In genomic region chr4:141636771-141637460, GRCh38 we compare ENCODE assay signal across 8 cellular contexts. TPM values are rescaled to one million over a fixed set of nuclear protein-coding genes. Genes with fewer than 3 reads are reported as not detected.
DNase-seq lines count a peak whose midpoint lies in the region; ATAC-seq, FAIRE-seq and TF ChIP-seq lines count a peak whose summit lies in the region.

No MANE protein-coding gene starts in this region.

- H3F3A ChIP-seq in PC-3 (ENCODE audit: low read length, unreplicated experiment) (no peaks in the 10 kb centered on the region), smooth muscle cell (ENCODE audit: low read depth) (no peaks in the 10 kb centered on the region)

- DNase-seq in PC-3 (peak; percentile 74), GM12878 (ENCODE audit: low read depth, low spot score) (no peak), immature natural killer cell (peak in 2 of 3 donors; percentile 29 to 32), smooth muscle cell (lab: John Stamatoyannopoulos, UW; ENCODE audit: unreplicated experiment) (peak; percentile 49), NCI-H2196 treated with DMSO at 0.1 percent for 48 hours (lab: John Stamatoyannopoulos, UW; ENCODE audit: unreplicated experiment) (no peak)

- peak overlapping the region; percentile 81 for H2AFZ ChIP-seq in PC-3 (ENCODE audit: low read length)
- H2AFZ ChIP-seq in GM12878 (ENCODE audit: control insufficient read depth, low read depth, low read length) = peak overlapping the region; percentile 71
- H2AFZ ChIP-seq in smooth muscle cell (ENCODE audit: low read depth) = peak overlapping the region; percentile 96

- no peak for TF ChIP-seq RAD21 in GM12878 (IDR thresholded peaks at IDR 0.05; ENCODE audit: insufficient read depth, low read depth, low read length)

- in situ Hi-C loops in GM12878 (cut with MboI) = no loop called here

- BruUV-seq in PC-3 (replicated peaks; lab: Mats Ljungman, UMichigan) (TSS peak; percentile 34), GM12878 (replicated peaks; lab: Mats Ljungman, UMichigan) (no TSS peak)

- SMC1A ChIA-PET in GM12878 (lab: Charles Lee; ENCODE audit: uncharacterized antibody, unreplicated experiment) = interaction anchor here (0.9 to 3.4 kb wide), 13 partner anchors 10 to 688 kb away, joined by 3 to 22 read pairs (median 6); no protein-coding TSS in a partner anchor

- 4% methylated on average over 41 of the region's 41 CpGs for WGBS in GM12878 (ENCODE audit: insufficient coverage, insufficient replicate concordance, low lambda C conversion rate, missing lambda C conversion rate)
- WGBS in smooth muscle cell (ENCODE audit: low lambda C conversion rate) = 7% methylated on average over 41 of the region's 41 CpGs

- TF ChIP-seq POLR2A in GM12878 (IDR thresholded peaks at IDR 0.05; ENCODE audit: low read depth, low read length) = peak; percentile 60; the same call in 1 of the 2 replicates

- H3K4me3 Mint-ChIP-seq in immature natural killer cell = peak overlapping the region; percentile 94 to 99 (median 96)

- peak overlapping the region; percentile 96 for H3K4me2 ChIP-seq in BLaER1
- peak overlapping the region; percentile 89 for H3K4me2 ChIP-seq in PC-3 (ENCODE audit: low read length)
- H3K4me2 ChIP-seq in GM12878 (ENCODE audit: control insufficient read depth, insufficient read depth) = peak overlapping the region; percentile 90
- H3K4me2 ChIP-seq in smooth muscle cell = peak overlapping the region; percentile 94

- H4K20me1 ChIP-seq in BLaER1 (no peaks in the 10 kb centered on the region), PC-3 (ENCODE audit: low read length) (no peaks in the 10 kb centered on the region), GM12878 (ENCODE audit: control insufficient read depth, insufficient read depth) (no peaks in the 10 kb centered on the region), smooth muscle cell (ENCODE audit: low read depth) (no peaks in the 10 kb centered on the region)

- no peaks in the 10 kb centered on the region for H3K36me3 Mint-ChIP-seq in immature natural killer cell

- H3K4me1 ChIP-seq in BLaER1 (peaks cover 13% of the 10 kb centered on the region), PC-3 (ENCODE audit: insufficient read depth, low read length) (peaks cover 16% of the 10 kb centered on the region), GM12878 (ENCODE audit: control insufficient read depth, insufficient read depth, low read length) (peaks cover 8% of the 10 kb centered on the region), smooth muscle cell (ENCODE audit: low read depth) (no peaks in the 10 kb centered on the region)

- H3K27ac Mint-ChIP-seq in immature natural killer cell = peak overlapping the region; percentile 43 to 91 (median 81)

- peaks cover 0 to 4% (median 1%) of the 10 kb centered on the region in 3 donors for H3K27me3 Mint-ChIP-seq in immature natural killer cell (ENCODE audit: low read depth in 3 of 3)

- H3K9me2 ChIP-seq in PC-3 (replicated peaks; ENCODE audit: low read length) = no peaks in the 10 kb centered on the region

- intact Hi-C loops in PC-3 (cut with micrococcal nuclease) (loop anchor here (5.0 kb wide), 3 partner anchors 75 to 290 kb away; no protein-coding TSS in a partner anchor), GM12878 (cut with micrococcal nuclease; ENCODE audit: unreplicated experiment) (loop anchor here (2.0 to 10.0 kb wide), 6 partner anchors 22 to 412 kb away; partner anchors contain the start of gene ZNF330)

- H3K9me3 Mint-ChIP-seq in immature natural killer cell = no peaks in the 10 kb centered on the region

- H3K27me3 ChIP-seq in BLaER1 = peaks cover 7% of the 10 kb centered on the region; the same call in 1 of the 2 replicates
- H3K27me3 ChIP-seq in PC-3 (ENCODE audit: low read length) = no peaks in the 10 kb centered on the region
- no peaks in the 10 kb centered on the region for H3K27me3 ChIP-seq in GM12878 (replicated peaks in 1 of 2; ENCODE audit: control insufficient read depth in 2 of 2, insufficient read depth in 2 of 2, low read length in 1 of 2)
- H3K27me3 ChIP-seq in smooth muscle cell (ENCODE audit: low read depth) = peaks cover 19% of the 10 kb centered on the region

- TF ChIP-seq CTCF in PC-3 (conservative IDR thresholded peaks at IDR 0.05; ENCODE audit: low read depth, low read length) (no peak), GM12878 (IDR thresholded peaks at IDR 0.05 in 2 of 3, conservative IDR thresholded peaks at IDR 0.05 in 1 of 3; ENCODE audit: control insufficient read depth in 2 of 3, extremely low read depth in 1 of 3, insufficient read depth in 1 of 3, low read depth in 3 of 3, low read length in 3 of 3) (no peak), smooth muscle cell (IDR thresholded peaks at IDR 0.05; ENCODE audit: borderline replicate concordance, insufficient read depth, poor library complexity, severe bottlenecking) (no peak)

- peak; percentile 48 for ATAC-seq in GM18867 (IDR thresholded peaks at IDR 0.05; ENCODE audit: unreplicated experiment)
- peak; percentile 40 for ATAC-seq in HG02970 (IDR thresholded peaks at IDR 0.05; ENCODE audit: low FRiP score, unreplicated experiment)
- peak; percentile 77 for ATAC-seq in PC-3
- ATAC-seq in GM12878 = peak; percentile 78

- no peak for TF ChIP-seq EP300 in GM12878 (IDR thresholded peaks at IDR 0.05; ENCODE audit: borderline replicate concordance in 1 of 2, control insufficient read depth in 1 of 2, low read depth in 2 of 2, low read length in 2 of 2)

- peak overlapping the region; percentile 67 for H3K9ac ChIP-seq in BLaER1
- H3K9ac ChIP-seq in PC-3 (ENCODE audit: low read length) = peak overlapping the region; percentile 82
- H3K9ac ChIP-seq in GM12878 (ENCODE audit: control insufficient read depth, insufficient read depth, low read length) = peak overlapping the region; percentile 80
- H3K9ac ChIP-seq in smooth muscle cell (ENCODE audit: low read depth) = peak overlapping the region; percentile 70

- H3K36me3 ChIP-seq in BLaER1 (no peaks in the 10 kb centered on the region), PC-3 (ENCODE audit: low read depth, low read length) (no peaks in the 10 kb centered on the region), GM12878 (ENCODE audit: control insufficient read depth in 2 of 2, insufficient read depth in 2 of 2, low read length in 1 of 2) (no peaks in the 10 kb centered on the region), smooth muscle cell (ENCODE audit: low read depth) (no peaks in the 10 kb centered on the region)

- FAIRE-seq in GM12878 (lab: Jason Lieb, UNC) = no peak

- POLR2A ChIA-PET in PC-3 (lab: Charles Lee; ENCODE audit: unreplicated experiment) (interaction anchor here (0.5 to 0.6 kb wide), 2 partner anchors 107 to 1772 kb away, joined by 4 read pairs; no protein-coding TSS in a partner anchor), GM12878 (lab: Charles Lee) (interaction anchor here (0.8 to 1.3 kb wide), 3 partner anchors 10 to 69 kb away, joined by 4 to 7 read pairs (median 4); no protein-coding TSS in a partner anchor)

- H3K4me1 Mint-ChIP-seq in immature natural killer cell = peaks cover 25 to 46% of the 10 kb centered on the region in 2 donors

- CTCF ChIA-PET in PC-3 (lab: Charles Lee) = interaction anchor here (0.7 kb wide), 1 partner anchor 50 kb away, joined by 3 read pairs; no protein-coding TSS in a partner anchor
- CTCF ChIA-PET in GM12878 (lab: Yijun Ruan, JAX) = interaction anchor here (1.5 to 3.4 kb wide), 2 partner anchors 10 to 66 kb away, joined by 4 to 13 read pairs; no protein-coding TSS in a partner anchor

- H3K9me3 ChIP-seq in BLaER1 (no peaks in the 10 kb centered on the region), PC-3 (ENCODE audit: low read length) (no peaks in the 10 kb centered on the region), GM12878 (replicated peaks; ENCODE audit: control insufficient read depth, insufficient read depth, low read length) (no peaks in the 10 kb centered on the region), smooth muscle cell (replicated peaks; ENCODE audit: low read depth) (no peaks in the 10 kb centered on the region)

- RAD21 ChIA-PET in GM12878 (lab: Charles Lee; ENCODE audit: unreplicated experiment) = interaction anchor here (0.7 to 2.7 kb wide), 6 partner anchors 10 to 330 kb away, joined by 3 to 8 read pairs (median 6); no protein-coding TSS in a partner anchor

- H3K79me2 ChIP-seq in PC-3 (ENCODE audit: low read length) (peaks cover 35% of the 10 kb centered on the region), GM12878 (ENCODE audit: control insufficient read depth, insufficient read depth, low read length) (peaks cover 44% of the 10 kb centered on the region), smooth muscle cell (ENCODE audit: low read depth) (no peaks in the 10 kb centered on the region)

- H3K4me3 ChIP-seq in BLaER1 (peak overlapping the region; percentile 88), PC-3 (ENCODE audit: low read length) (peak overlapping the region; percentile 92), GM12878 (peak overlapping the region; percentile 96), smooth muscle cell (peak overlapping the region; percentile 86)

- H3K27ac ChIP-seq in BLaER1 (0 out of 2 replicates have a peak overlapping the region, but pooled peaks have one; percentile 28), PC-3 (ENCODE audit: low read length) (peak overlapping the region; percentile 84), GM12878 (ENCODE audit: control insufficient read depth, insufficient read depth) (peak overlapping the region; percentile 90), smooth muscle cell (ENCODE audit: low read depth) (no peak overlapping the region)

TF ChIP-seq in GM12878, 131 proteins besides CTCF, POLR2A, EP300 and RAD21 (continues in another document):
- TF ChIP-seq SP1 (IDR thresholded peaks at IDR 0.05; ENCODE audit: low read depth, low read length) = no peak

RNA-seq across cellular contexts. Expression of gene IL15, which starts 0.5 kb away (rescaled TPM):
- 7.1 and 9.3 TPM in 2 replicates for total RNA-seq in PC-3 (2014; rRNA removed)
- total RNA-seq in GM12878 (2013; cell fraction: nucleolus; rRNA removed) = 99.5 and 111 TPM in 2 replicates
- total RNA-seq in GM12878 (2014; rRNA removed) = 9.8 and 12.8 TPM in 2 replicates
- total RNA-seq in GM12878 (2014; rRNA removed; fragmentation: Illumina TruSeq; extraction: Trizol) = 7.1 and 9.2 TPM in 2 replicates
- total RNA-seq in GM12878 (2021) = 7.0 and 8.1 TPM in 2 replicates
- polyA plus RNA-seq in GM12878 (2011; ENCODE audit: low read depth) = 4.7 TPM
- polyA plus RNA-seq in GM12878 (2011; rRNA removed) = 9.7 and 15.2 TPM in 2 replicates
- polyA plus RNA-seq in GM12878 (2011; cell fraction: cytosol; rRNA removed) = 2.6 and 3.0 TPM in 2 replicates
- polyA plus RNA-seq in GM12878 (2011; cell fraction: nucleus; rRNA removed) = 16.0 and 16.7 TPM in 2 replicates
- polyA plus RNA-seq in GM12878 (2012) = 8.9 and 13.7 TPM in 2 replicates
- 6.4 and 9.3 TPM in 2 replicates for polyA plus RNA-seq in GM12878 (2014; fragmentation: Illumina TruSeq; extraction: Trizol)
- 1 to 10 TPM; 6.0 to 7.3 TPM for polyA plus RNA-seq in GM12878 (2014; fragmentation: Nextera tagmentation; extraction: Ambion mirVana)
- 9.0 and 9.2 TPM in 2 replicates for polyA plus RNA-seq in GM12878 (2014; rRNA removed)
- polyA plus RNA-seq in GM12878 (2016; fragmentation: Nextera tagmentation; extraction: Ambion mirVana) = 10 to 100 TPM; 10.6 to 11.4 TPM
- polyA minus RNA-seq in GM12878 (2011; rRNA and poly(A)+ RNA removed) = 5.2 and 5.3 TPM in 2 replicates
- 2.8 and 2.9 TPM in 2 replicates for polyA minus RNA-seq in GM12878 (2011; cell fraction: cytosol; rRNA and poly(A)+ RNA removed)
- 19.3 and 29.9 TPM in 2 replicates for polyA minus RNA-seq in GM12878 (2011; cell fraction: nucleus; rRNA and poly(A)+ RNA removed)
- 1 to 10 TPM; 4.0 to 6.0 (median 5.3) TPM for polyA plus RNA-seq in immature natural killer cell
- 2.2 TPM in 2 replicates for total RNA-seq in smooth muscle cell
- 0.73 and 1.6 TPM in 2 replicates for polyA plus RNA-seq in smooth muscle cell

Comparison
In these comparisons a context has a peak if more than half of its experiments do, and no peak if none do; other contexts are left out.
1. DNase-seq: peak in PC-3 (single experiment), immature natural killer cell (2 of 3) and smooth muscle cell (single experiment); none in GM12878 (single experiment) and NCI-H2196 treated with DMSO at 0.1 percent for 48 hours (single experiment).
2. Peak in every context shown above with its lines, with median percentiles within 50 percentile points of each other: H3K4me2 ChIP-seq, H3K4me3 ChIP-seq, H3K9ac ChIP-seq, ATAC-seq and H2AFZ ChIP-seq.